Comparison of ENCODE assay signal across 8 cellular contexts in the genomic region with DNA sequence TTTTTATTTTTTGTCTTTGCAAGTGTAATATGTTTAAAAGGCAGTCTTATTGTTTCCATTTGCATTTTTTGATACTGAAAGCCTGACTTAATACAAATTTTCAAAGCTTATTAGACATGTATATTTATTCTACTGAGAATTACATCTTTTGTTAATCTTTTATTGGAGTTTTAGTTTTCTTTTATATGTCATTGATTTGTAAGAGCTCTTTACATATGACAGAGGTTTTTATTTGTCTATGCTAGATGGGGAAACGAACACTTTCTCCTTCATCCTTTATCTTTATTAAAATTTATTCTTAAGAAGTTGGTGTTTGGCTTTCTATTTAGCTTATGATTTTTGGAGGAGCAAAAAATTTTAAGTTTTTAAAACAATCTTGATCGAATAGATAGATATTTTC.
"Had no signal": no experiment of that assay in that cellular context is flagged by ENCODE, and none has a peak within 500 bp of the region (broad histone marks: within the 10 kb centered on the region; RNA-seq: fewer than 3 reads in every experiment).

No MANE protein-coding gene starts in this region.

- DNase-seq: GDM1, GF-D8 had no signal

- H3K4me3 ChIP-seq: GM12878 had no signal

- FAIRE-seq: G401.6, GM12878, GM12891, GM12892, GM18507, GM19239 had no signal
